1 cellular context compared by ENCODE assay signal in genomic region chr1:26169669-26170471, GRCh38.
TF ChIP-seq lines count a peak whose summit lies in the region.

Gene ZNF593 (plus strand): TSS chr1:26169908. CDS start chr1:26169984, 76 bp downstream.

TF ChIP-seq in HepG2, 621 proteins besides CTCF, POLR2A, EP300 and RAD21 (continued from another document and continues in another):
- no peak; the same call in 1 of the 2 replicates for TF ChIP-seq ZNF281 (CRISPR knock-in tag; IDR thresholded peaks at IDR 0.05; ENCODE audit: borderline replicate concordance)
- TF ChIP-seq JUND (CRISPR knock-in tag; IDR thresholded peaks at IDR 0.05), result peak; percentile 98
- TF ChIP-seq ZSCAN9 (CRISPR knock-in tag; IDR thresholded peaks at IDR 0.05; ENCODE audit: borderline replicate concordance), result peak; percentile 82; the same call in 1 of the 2 replicates
- no peak for TF ChIP-seq E2F5 (CRISPR knock-in tag; conservative IDR thresholded peaks at IDR 0.05)
- no peak for TF ChIP-seq ZNF282 (IDR thresholded peaks at IDR 0.05; ENCODE audit: partially characterized antibody)
- no peak for TF ChIP-seq SUZ12 (IDR thresholded peaks at IDR 0.05; ENCODE audit: low read depth, low read length)
- TF ChIP-seq SYNCRIP (IDR thresholded peaks at IDR 0.05; ENCODE audit: insufficient read depth, low read depth, low read length), result no peak
- TF ChIP-seq SMARCC2 (IDR thresholded peaks at IDR 0.05), result no peak
- no peak; the same call in 1 of the 2 replicates for TF ChIP-seq ZNF816 (CRISPR knock-in tag; IDR thresholded peaks at IDR 0.05; ENCODE audit: borderline replicate concordance)
- TF ChIP-seq YEATS4 (CRISPR knock-in tag; IDR thresholded peaks at IDR 0.05; ENCODE audit: borderline replicate concordance), result peak; percentile 97
- TF ChIP-seq CBX1 (IDR thresholded peaks at IDR 0.05; ENCODE audit: low read depth), result peak; percentile 74
- no peak for TF ChIP-seq HDAC6 (IDR thresholded peaks at IDR 0.05; ENCODE audit: low read depth, low read length)
- peak; percentile 55; the same call in 1 of the 2 replicates for TF ChIP-seq TFDP2 (CRISPR knock-in tag; IDR thresholded peaks at IDR 0.05)
- TF ChIP-seq POGK (CRISPR knock-in tag; conservative IDR thresholded peaks at IDR 0.05), result peak; percentile 95
- TF ChIP-seq SKI (IDR thresholded peaks at IDR 0.05; ENCODE audit: partially characterized antibody), result peak; percentile 26
- no peak for TF ChIP-seq GTF2F1 (IDR thresholded peaks at IDR 0.05; ENCODE audit: low read length)
- peak; percentile 92 for TF ChIP-seq GATAD1 (CRISPR knock-in tag; IDR thresholded peaks at IDR 0.05)
- TF ChIP-seq BORCS8-MEF2B (CRISPR knock-in tag; IDR thresholded peaks at IDR 0.05), result peak; percentile 90; the same call in 1 of the 2 replicates
- peak; percentile 78; the same call in 1 of the 2 replicates for TF ChIP-seq ZNF224 (CRISPR knock-in tag; IDR thresholded peaks at IDR 0.05)
- TF ChIP-seq MAFF (IDR thresholded peaks at IDR 0.05; ENCODE audit: low read depth, low read length), result no peak
- TF ChIP-seq ETS1 (CRISPR knock-in tag; IDR thresholded peaks at IDR 0.05), result no peak
- TF ChIP-seq ZNF788 (CRISPR knock-in tag; IDR thresholded peaks at IDR 0.05; ENCODE audit: borderline replicate concordance), result peak; percentile 95; the same call in 1 of the 2 replicates
- no peak; a peak in 1 of 4 replicates for TF ChIP-seq NR2F1 (CRISPR knock-in tag; IDR thresholded peaks at IDR 0.05)
- TF ChIP-seq ZKSCAN1 (IDR thresholded peaks at IDR 0.05; ENCODE audit: low read length), result no peak
- peak; percentile 55; the same call in 1 of the 2 replicates for TF ChIP-seq FOXJ3 (CRISPR knock-in tag; IDR thresholded peaks at IDR 0.05; ENCODE audit: borderline replicate concordance)
- TF ChIP-seq ZNF782 (CRISPR knock-in tag; IDR thresholded peaks at IDR 0.05; ENCODE audit: borderline replicate concordance), result peak; percentile 87; the same call in 1 of the 2 replicates
- TF ChIP-seq ZNF180 (CRISPR knock-in tag; IDR thresholded peaks at IDR 0.05; ENCODE audit: borderline replicate concordance, low read depth), result 0 out of 2 replicates have a peak, but pooled peaks have one; percentile 37
- peak; percentile 93 for TF ChIP-seq SRY (CRISPR knock-in tag; IDR thresholded peaks at IDR 0.05)
- peak; percentile 85 for TF ChIP-seq FOSL2 (CRISPR knock-in tag; IDR thresholded peaks at IDR 0.05)
- TF ChIP-seq, protein P1, sequence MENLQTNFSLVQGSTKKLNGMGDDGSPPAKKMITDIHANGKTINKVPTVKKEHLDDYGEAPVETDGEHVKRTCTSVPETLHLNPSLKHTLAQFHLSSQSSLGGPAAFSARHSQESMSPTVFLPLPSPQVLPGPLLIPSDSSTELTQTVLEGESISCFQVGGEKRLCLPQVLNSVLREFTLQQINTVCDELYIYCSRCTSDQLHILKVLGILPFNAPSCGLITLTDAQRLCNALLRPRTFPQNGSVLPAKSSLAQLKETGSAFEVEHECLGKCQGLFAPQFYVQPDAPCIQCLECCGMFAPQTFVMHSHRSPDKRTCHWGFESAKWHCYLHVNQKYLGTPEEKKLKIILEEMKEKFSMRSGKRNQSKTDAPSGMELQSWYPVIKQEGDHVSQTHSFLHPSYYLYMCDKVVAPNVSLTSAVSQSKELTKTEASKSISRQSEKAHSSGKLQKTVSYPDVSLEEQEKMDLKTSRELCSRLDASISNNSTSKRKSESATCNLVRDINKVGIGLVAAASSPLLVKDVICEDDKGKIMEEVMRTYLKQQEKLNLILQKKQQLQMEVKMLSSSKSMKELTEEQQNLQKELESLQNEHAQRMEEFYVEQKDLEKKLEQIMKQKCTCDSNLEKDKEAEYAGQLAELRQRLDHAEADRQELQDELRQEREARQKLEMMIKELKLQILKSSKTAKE (CRISPR knock-in tag; IDR thresholded peaks at IDR 0.05; ENCODE audit: borderline replicate concordance), result peak; percentile 54; the same call in 1 of the 2 replicates
- TF ChIP-seq, protein P2, sequence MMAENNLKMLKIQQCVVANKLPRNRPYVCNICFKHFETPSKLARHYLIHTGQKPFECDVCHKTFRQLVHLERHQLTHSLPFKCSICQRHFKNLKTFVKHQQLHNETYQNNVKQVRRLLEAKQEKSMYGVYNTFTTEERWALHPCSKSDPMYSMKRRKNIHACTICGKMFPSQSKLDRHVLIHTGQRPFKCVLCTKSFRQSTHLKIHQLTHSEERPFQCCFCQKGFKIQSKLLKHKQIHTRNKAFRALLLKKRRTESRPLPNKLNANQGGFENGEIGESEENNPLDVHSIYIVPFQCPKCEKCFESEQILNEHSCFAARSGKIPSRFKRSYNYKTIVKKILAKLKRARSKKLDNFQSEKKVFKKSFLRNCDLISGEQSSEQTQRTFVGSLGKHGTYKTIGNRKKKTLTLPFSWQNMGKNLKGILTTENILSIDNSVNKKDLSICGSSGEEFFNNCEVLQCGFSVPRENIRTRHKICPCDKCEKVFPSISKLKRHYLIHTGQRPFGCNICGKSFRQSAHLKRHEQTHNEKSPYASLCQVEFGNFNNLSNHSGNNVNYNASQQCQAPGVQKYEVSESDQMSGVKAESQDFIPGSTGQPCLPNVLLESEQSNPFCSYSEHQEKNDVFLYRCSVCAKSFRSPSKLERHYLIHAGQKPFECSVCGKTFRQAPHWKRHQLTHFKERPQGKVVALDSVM (CRISPR knock-in tag; IDR thresholded peaks at IDR 0.05), result peak; percentile 44; the same call in 1 of the 2 replicates
- peak; percentile 75 for TF ChIP-seq ZNF781 (CRISPR knock-in tag; IDR thresholded peaks at IDR 0.05; ENCODE audit: borderline replicate concordance, not compliant biosample characterization)
- TF ChIP-seq PCBP1 (IDR thresholded peaks at IDR 0.05; ENCODE audit: borderline replicate concordance, low read depth, low read length), result no peak
- no peak for TF ChIP-seq CBX2 (IDR thresholded peaks at IDR 0.05; ENCODE audit: low read depth, low read length)
- peak; percentile 80; the same call in 1 of the 2 replicates for TF ChIP-seq CBX2 (CRISPR knock-in tag; IDR thresholded peaks at IDR 0.05; ENCODE audit: low read depth)
- no peak for TF ChIP-seq RCOR2 (CRISPR knock-in tag; IDR thresholded peaks at IDR 0.05)
- TF ChIP-seq MXD3 (CRISPR knock-in tag; IDR thresholded peaks at IDR 0.05), result peak; percentile 98
- TF ChIP-seq ZNF33B (CRISPR knock-in tag; IDR thresholded peaks at IDR 0.05), result peak; percentile 81; the same call in 1 of the 2 replicates
- peak; percentile 56; the same call in 1 of the 2 replicates for TF ChIP-seq ZBTB20 (CRISPR knock-in tag; IDR thresholded peaks at IDR 0.05; ENCODE audit: borderline replicate concordance, low read depth)
- TF ChIP-seq FOXO1 (CRISPR knock-in tag; IDR thresholded peaks at IDR 0.05), result peak; percentile 10; the same call in 1 of the 2 replicates
- peak; percentile 70; the same call in 1 of the 2 replicates for TF ChIP-seq ZNF484 (CRISPR knock-in tag; IDR thresholded peaks at IDR 0.05; ENCODE audit: borderline replicate concordance, low read depth)
- TF ChIP-seq PAWR (CRISPR knock-in tag; IDR thresholded peaks at IDR 0.05; ENCODE audit: borderline replicate concordance), result no peak; the same call in 1 of the 2 replicates
- TF ChIP-seq RELA (CRISPR knock-in tag; IDR thresholded peaks at IDR 0.05), result 0 out of 2 replicates have a peak, but pooled peaks have one; percentile 66
- TF ChIP-seq DPF2 (CRISPR knock-in tag; IDR thresholded peaks at IDR 0.05; ENCODE audit: borderline replicate concordance, low read depth), result no peak
- TF ChIP-seq TBX3 (IDR thresholded peaks at IDR 0.05; ENCODE audit: borderline replicate concordance), result no peak
- no peak for TF ChIP-seq U2AF1 (optimal IDR thresholded peaks at IDR 0.05; ENCODE audit: low read depth, low read length)
- peak; percentile 31 for TF ChIP-seq STAG1 (CRISPR knock-in tag; IDR thresholded peaks at IDR 0.05)
- TF ChIP-seq MEF2D (CRISPR knock-in tag; IDR thresholded peaks at IDR 0.05), result peak; percentile 57; the same call in 1 of the 2 replicates
- TF ChIP-seq ZNF556 (CRISPR knock-in tag; IDR thresholded peaks at IDR 0.05; ENCODE audit: borderline replicate concordance), result peak; percentile 87
- TF ChIP-seq ZC3H13 (CRISPR knock-in tag; IDR thresholded peaks at IDR 0.05), result peak; percentile 93
- TF ChIP-seq, protein P3, sequence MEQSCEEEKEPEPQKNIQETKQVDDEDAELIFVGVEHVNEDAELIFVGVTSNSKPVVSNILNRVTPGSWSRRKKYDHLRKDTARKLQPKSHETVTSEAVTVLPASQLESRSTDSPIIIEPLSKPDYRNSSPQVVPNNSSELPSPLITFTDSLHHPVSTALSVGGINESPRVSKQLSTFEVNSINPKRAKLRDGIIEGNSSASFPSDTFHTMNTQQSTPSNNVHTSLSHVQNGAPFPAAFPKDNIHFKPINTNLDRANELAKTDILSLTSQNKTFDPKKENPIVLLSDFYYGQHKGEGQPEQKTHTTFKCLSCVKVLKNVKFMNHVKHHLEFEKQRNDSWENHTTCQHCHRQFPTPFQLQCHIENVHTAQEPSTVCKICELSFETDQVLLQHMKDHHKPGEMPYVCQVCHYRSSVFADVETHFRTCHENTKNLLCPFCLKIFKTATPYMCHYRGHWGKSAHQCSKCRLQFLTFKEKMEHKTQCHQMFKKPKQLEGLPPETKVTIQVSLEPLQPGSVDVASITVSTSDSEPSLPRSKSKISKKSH (CRISPR knock-in tag; IDR thresholded peaks at IDR 0.05; ENCODE audit: borderline replicate concordance), result peak; percentile 83; the same call in 1 of the 2 replicates
- peak; percentile 93 for TF ChIP-seq KDM4B (CRISPR knock-in tag; IDR thresholded peaks at IDR 0.05)
- TF ChIP-seq SETDB1 (CRISPR knock-in tag; IDR thresholded peaks at IDR 0.05; ENCODE audit: borderline replicate concordance), result no peak
- TF ChIP-seq HNF4G (IDR thresholded peaks at IDR 0.05; ENCODE audit: borderline replicate concordance, low read depth, low read length), result peak; percentile 46; the same call in 1 of the 2 replicates
- TF ChIP-seq HNF4G (CRISPR knock-in tag; IDR thresholded peaks at IDR 0.05; ENCODE audit: borderline replicate concordance, low read depth), result no peak
- TF ChIP-seq MAF1 (CRISPR knock-in tag; IDR thresholded peaks at IDR 0.05; ENCODE audit: borderline replicate concordance), result peak; percentile 80; the same call in 1 of the 2 replicates
- no peak for TF ChIP-seq ZNF138 (CRISPR knock-in tag; IDR thresholded peaks at IDR 0.05; ENCODE audit: low read depth)
